8 cellular contexts compared by ENCODE assay signal in genomic region chr7:73519867-73520672, GRCh38. TPM values are rescaled to one million over a fixed set of nuclear protein-coding genes. Genes with fewer than 3 reads are reported as not detected.
A peak's percentile ranks its signal among the peaks of the same experiment; 100 is the strongest.
DNase-seq lines count a peak whose midpoint lies in the region; ATAC-seq and TF ChIP-seq lines count a peak whose summit lies in the region.

No MANE protein-coding gene starts in this region.

- no peaks in the 10 kb centered on the region for H3K36me3 ChIP-seq in kidney epithelial cell (ENCODE audit: control insufficient read depth, insufficient read depth, low read length)

- no peak for DNase-seq in AG09309 (ENCODE audit: low read depth)
- no peak for DNase-seq in Jurkat, Clone E6-1 (ENCODE audit: low read depth, low spot score)
- peak; percentile 11 for DNase-seq in activated naive CD8-positive, alpha-beta T cell treated with anti-CD3 and anti-CD28 coated beads for 36 hours
- no peak for DNase-seq in kidney epithelial cell (ENCODE audit: low read depth)
- peak; percentile 5 to 21 for DNase-seq in stimulated activated naive CD8-positive, alpha-beta T cell treated with anti-CD3 and anti-CD28 coated beads, Interleukin-15, amount 100 ng/mL, for 72 hours
- no peak for DNase-seq in nucleus accumbens (lab: John Stamatoyannopoulos, UW)
- DNase-seq in HT-29 (ENCODE audit: low spot score) = no peak

- H3K9me3 Mint-ChIP-seq in activated naive CD8-positive, alpha-beta T cell treated with anti-CD3 and anti-CD28 coated beads for 36 hours = no peaks in the 10 kb centered on the region
- no peaks in the 10 kb centered on the region for H3K9me3 Mint-ChIP-seq in stimulated activated naive CD8-positive, alpha-beta T cell treated with anti-CD3 and anti-CD28 coated beads, Interleukin-15, amount 100 ng/mL, for 72 hours

- no peaks in the 10 kb centered on the region for H3K27me3 ChIP-seq in kidney epithelial cell (ENCODE audit: control insufficient read depth, insufficient read depth, low read length)

- H3K4me1 Mint-ChIP-seq in activated naive CD8-positive, alpha-beta T cell treated with anti-CD3 and anti-CD28 coated beads for 36 hours = peaks cover 43% of the 10 kb centered on the region
- peaks cover 64% of the 10 kb centered on the region for H3K4me1 Mint-ChIP-seq in stimulated activated naive CD8-positive, alpha-beta T cell treated with anti-CD3 and anti-CD28 coated beads, Interleukin-15, amount 100 ng/mL, for 72 hours

- no peak for TF ChIP-seq CTCF in AG09309 (IDR thresholded peaks at IDR 0.05; ENCODE audit: control insufficient read depth, insufficient read depth, low read depth, low read length, missing control alignments)
- TF ChIP-seq CTCF in kidney epithelial cell (IDR thresholded peaks at IDR 0.05; ENCODE audit: insufficient read depth, low read length, poor library complexity, severe bottlenecking) = no peak

- H3K36me3 Mint-ChIP-seq in activated naive CD8-positive, alpha-beta T cell treated with anti-CD3 and anti-CD28 coated beads for 36 hours = peaks cover 55% of the 10 kb centered on the region

- H3K27ac Mint-ChIP-seq in activated naive CD8-positive, alpha-beta T cell treated with anti-CD3 and anti-CD28 coated beads for 36 hours = peak overlapping the region; percentile 95
- peak overlapping the region; percentile 98 for H3K27ac Mint-ChIP-seq in stimulated activated naive CD8-positive, alpha-beta T cell treated with anti-CD3 and anti-CD28 coated beads, Interleukin-15, amount 100 ng/mL, for 72 hours

- H3K4me3 Mint-ChIP-seq in activated naive CD8-positive, alpha-beta T cell treated with anti-CD3 and anti-CD28 coated beads for 36 hours = peak overlapping the region; percentile 99
- peak overlapping the region; percentile 91 to 98 for H3K4me3 Mint-ChIP-seq in stimulated activated naive CD8-positive, alpha-beta T cell treated with anti-CD3 and anti-CD28 coated beads, Interleukin-15, amount 100 ng/mL, for 72 hours

- no peak for ATAC-seq in stimulated activated naive CD8-positive, alpha-beta T cell treated with anti-CD3 and anti-CD28 coated beads, Interleukin-15, amount 100 ng/mL, for 72 hours
- no peak for ATAC-seq in GM21381 (IDR thresholded peaks at IDR 0.05; ENCODE audit: unreplicated experiment)

- no peaks in the 10 kb centered on the region for H3K27me3 Mint-ChIP-seq in activated naive CD8-positive, alpha-beta T cell treated with anti-CD3 and anti-CD28 coated beads for 36 hours
- H3K27me3 Mint-ChIP-seq in stimulated activated naive CD8-positive, alpha-beta T cell treated with anti-CD3 and anti-CD28 coated beads, Interleukin-15, amount 100 ng/mL, for 72 hours = no peaks in the 10 kb centered on the region

- H3K4me3 ChIP-seq in AG09309 (ENCODE audit: control insufficient read depth, low read depth, low read length) (peak overlapping the region; percentile 75), kidney epithelial cell (ENCODE audit: low read depth, low read length) (peak overlapping the region; percentile 51)
- H3K4me3 ChIP-seq in Jurkat, Clone E6-1 (ENCODE audit: low read length) = peak overlapping the region; percentile 63

RNA-seq across cellular contexts. Expression of gene BAZ1B, which starts 2.0 kb away (rescaled TPM):
- polyA plus RNA-seq in Jurkat, Clone E6-1 (2012; ENCODE audit: insufficient read depth, insufficient read length) = 65.4 TPM
- total RNA-seq in activated naive CD8-positive, alpha-beta T cell treated with anti-CD3 and anti-CD28 coated beads for 36 hours = 100 to 1,000 TPM; 107 to 108 TPM
- 60.3 and 61.1 TPM in 2 replicates for total RNA-seq in kidney epithelial cell
- total RNA-seq in HT-29 (2014; rRNA removed; shearing (Covaris generic)) = 49.9 and 51.9 TPM in 2 replicates

RNA-seq across cellular contexts. Expression of gene BCL7B, which starts 37.4 kb away (rescaled TPM):
- polyA plus RNA-seq in Jurkat, Clone E6-1 (2012; ENCODE audit: insufficient read depth, insufficient read length) = 65.3 TPM
- total RNA-seq in activated naive CD8-positive, alpha-beta T cell treated with anti-CD3 and anti-CD28 coated beads for 36 hours = 10 to 100 TPM; 65.6 to 66.2 TPM
- 54.8 and 83.9 TPM in 2 replicates for total RNA-seq in kidney epithelial cell
- total RNA-seq in HT-29 (2014; rRNA removed; shearing (Covaris generic)) = 65.4 and 71.0 TPM in 2 replicates

RNA-seq across cellular contexts. Expression of gene TBL2, which starts 58.3 kb away (rescaled TPM):
- polyA plus RNA-seq in Jurkat, Clone E6-1 (2012; ENCODE audit: insufficient read depth, insufficient read length) = 22.8 TPM
- total RNA-seq in activated naive CD8-positive, alpha-beta T cell treated with anti-CD3 and anti-CD28 coated beads for 36 hours = 10 to 100 TPM; 30.4 to 32.2 TPM
- total RNA-seq in kidney epithelial cell = 56.5 and 65.4 TPM in 2 replicates
- total RNA-seq in HT-29 (2014; rRNA removed; shearing (Covaris generic)) = 73.1 and 94.4 TPM in 2 replicates

Comparison
In these comparisons a context has a peak if more than half of its experiments do, and no peak if none do; other contexts are left out.
1. DNase-seq: peak in activated naive CD8-positive, alpha-beta T cell treated with anti-CD3 and anti-CD28 coated beads for 36 hours (single experiment) and stimulated activated naive CD8-positive, alpha-beta T cell treated with anti-CD3 and anti-CD28 coated beads, Interleukin-15, amount 100 ng/mL, for 72 hours (2 of 2); none in AG09309 (single experiment), Jurkat, Clone E6-1 (single experiment), kidney epithelial cell (single experiment), nucleus accumbens (0 of 56) and HT-29 (single experiment).
2. Peak in every context shown above with its lines, with median percentiles within 50 percentile points of each other: H3K4me3 ChIP-seq.